In genomic region chr3:57226156-57226555, GRCh38 we compare ENCODE assay signal across 1 cellular context.
TF ChIP-seq lines count a peak whose summit lies in the region.

No MANE protein-coding gene starts in this region.

TF ChIP-seq in HepG2, 621 proteins besides CTCF, POLR2A, EP300 and RAD21:
- no peak for TF ChIP-seq ZFP91 (CRISPR knock-in tag; IDR thresholded peaks at IDR 0.05; ENCODE audit: borderline replicate concordance)
- TF ChIP-seq ARID4A (CRISPR knock-in tag; IDR thresholded peaks at IDR 0.05; ENCODE audit: borderline replicate concordance), result no peak
